In the genomic region with DNA sequence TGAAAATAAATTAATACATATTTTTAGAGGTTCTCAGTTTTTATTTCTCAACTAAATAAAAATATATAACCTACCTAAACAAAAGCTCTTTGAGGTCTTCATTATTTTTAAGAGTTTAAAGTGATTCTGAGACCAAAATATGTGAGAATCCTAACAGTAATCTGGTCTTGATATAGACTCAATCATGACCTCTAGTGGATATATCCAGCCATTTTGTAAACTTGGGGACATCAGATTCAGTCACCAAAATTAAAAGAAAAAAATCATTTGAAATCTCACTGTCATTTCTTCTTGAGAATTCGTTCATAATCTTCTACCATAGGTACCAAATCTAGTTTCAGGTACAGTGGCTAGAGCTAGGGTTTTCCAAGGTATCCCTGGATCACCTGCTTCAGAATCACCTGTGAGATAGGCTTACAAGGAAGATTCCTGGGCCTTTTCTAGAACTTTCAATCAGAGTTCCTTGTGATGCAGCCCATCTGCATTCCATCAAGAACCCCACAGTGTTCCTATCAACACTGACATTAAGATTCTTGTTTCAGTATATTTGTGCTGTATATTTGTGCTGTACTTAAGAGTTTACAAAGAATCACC, we compare ENCODE assay signal across 8 cellular contexts.
DNase-seq lines count a peak whose midpoint lies in the region; ATAC-seq and TF ChIP-seq lines count a peak whose summit lies in the region.

No MANE protein-coding gene starts in this region.

- CTCF ChIA-PET in activated CD8-positive, alpha-beta T cell treated with anti-CD3 and anti-CD28 coated beads for 36 hours (lab: Charles Lee), result interaction anchor here (1.1 kb wide), 2 partner anchors 12 to 854 kb away, joined by 3 read pairs; no protein-coding TSS in a partner anchor
- CTCF ChIA-PET in HEK293T (lab: Yijun Ruan, JAX), result interaction anchor here (0.8 to 1.2 kb wide), 3 partner anchors 12 to 749 kb away, joined by 3 to 4 read pairs (median 3); no protein-coding TSS in a partner anchor

- no peak overlapping the region for H3K9ac ChIP-seq in fibroblast of lung (ENCODE audit: insufficient read depth, low read length)

- H3K4me1 Mint-ChIP-seq in activated CD8-positive, alpha-beta T cell treated with anti-CD3 and anti-CD28 coated beads for 36 hours (ENCODE audit: low read depth), result no peaks in the 10 kb centered on the region

- TF ChIP-seq CTCF in fibroblast of lung (conservative IDR thresholded peaks at IDR 0.05 in 1 of 2, IDR thresholded peaks at IDR 0.05 in 1 of 2; ENCODE audit: low read depth in 1 of 2, low read length in 2 of 2) (peak; percentile 27 to 53), thyroid gland (IDR thresholded peaks at IDR 0.05) (peak in 4 of 6 experiments; percentile 20 to 50 (median 35))
- TF ChIP-seq CTCF in activated CD8-positive, alpha-beta T cell treated with anti-CD3 and anti-CD28 coated beads for 36 hours (IDR thresholded peaks at IDR 0.05), result no peak

- no peaks in the 10 kb centered on the region for H3K36me3 Mint-ChIP-seq in activated CD8-positive, alpha-beta T cell treated with anti-CD3 and anti-CD28 coated beads for 36 hours (ENCODE audit: low read depth)

- H3K4me3 ChIP-seq in fibroblast of lung (replicated peaks in 1 of 4; ENCODE audit: control extremely low read depth in 1 of 4, insufficient read depth in 1 of 4, low read depth in 3 of 4, low read length in 4 of 4) (no peak overlapping the region), thyroid gland (replicated peaks in 1 of 3) (no peak overlapping the region)

- DNase-seq in NCI-H2227 (lab: John Stamatoyannopoulos, UW; ENCODE audit: unreplicated experiment) (peak; percentile 0), NCI-H2227 treated with DMSO at 0.1 percent for 48 hours (lab: John Stamatoyannopoulos, UW) (no peak), NCI-H748 treated with DMSO at 0.1 percent for 48 hours (lab: John Stamatoyannopoulos, UW) (peak; percentile 11), fibroblast of lung (ENCODE audit: low read depth in 2 of 2) (peak; percentile 52 to 70), thyroid gland (no peak), HEK293T (ENCODE audit: extremely low spot score) (no peak)
- DNase-seq in activated CD8-positive, alpha-beta T cell treated with anti-CD3 and anti-CD28 coated beads for 36 hours, result no peak

- no peaks in the 10 kb centered on the region for H3K9me3 Mint-ChIP-seq in activated CD8-positive, alpha-beta T cell treated with anti-CD3 and anti-CD28 coated beads for 36 hours

- no peaks in the 10 kb centered on the region for H3K79me2 ChIP-seq in fibroblast of lung (ENCODE audit: control insufficient read depth, insufficient read depth, low read length)

- no peak for TF ChIP-seq POLR2A in thyroid gland (IDR thresholded peaks at IDR 0.05)

- H3K27me3 ChIP-seq in fibroblast of lung (ENCODE audit: control insufficient read depth, insufficient read depth, low read length), result no peaks in the 10 kb centered on the region
- no peaks in the 10 kb centered on the region for H3K27me3 ChIP-seq in thyroid gland

- POLR2A ChIA-PET in activated CD8-positive, alpha-beta T cell treated with anti-CD3 and anti-CD28 coated beads for 36 hours (lab: Charles Lee), result no interaction called here
- POLR2A ChIA-PET in HEK293T (lab: Yijun Ruan, JAX), result no interaction called here

- intact Hi-C loops in thyroid gland (cut with DNase I), result no loop called here
- intact Hi-C loops in activated CD8-positive, alpha-beta T cell treated with anti-CD3 and anti-CD28 coated beads for 36 hours (cut with micrococcal nuclease), result no loop called here

- no peak overlapping the region for H2AFZ ChIP-seq in fibroblast of lung (ENCODE audit: low read length)

- H3K4me2 ChIP-seq in fibroblast of lung (ENCODE audit: extremely low read depth, insufficient read depth, low read length), result no peak overlapping the region

- no peaks in the 10 kb centered on the region for H3K9me3 ChIP-seq in fibroblast of lung (ENCODE audit: control insufficient read depth, insufficient read depth, low read depth, low read length)
- no peaks in the 10 kb centered on the region for H3K9me3 ChIP-seq in thyroid gland

- no peak overlapping the region for H3K4me3 Mint-ChIP-seq in activated CD8-positive, alpha-beta T cell treated with anti-CD3 and anti-CD28 coated beads for 36 hours

- WGBS in thyroid gland, 2 donors, result 11 to 16% methylated on average over 1 of the region's 1 CpG

- H3K27ac Mint-ChIP-seq in activated CD8-positive, alpha-beta T cell treated with anti-CD3 and anti-CD28 coated beads for 36 hours, result no peak overlapping the region

- no peak for ATAC-seq in HG02870 (IDR thresholded peaks at IDR 0.05; ENCODE audit: unreplicated experiment)
- no peak for ATAC-seq in activated CD8-positive, alpha-beta T cell treated with anti-CD3 and anti-CD28 coated beads for 36 hours

- H3K4me1 ChIP-seq in fibroblast of lung (ENCODE audit: control insufficient read depth, extremely low read depth, insufficient read depth, low read length), result peaks cover 2% of the 10 kb centered on the region
- peaks cover 0 to 4% of the 10 kb centered on the region in 2 donors for H3K4me1 ChIP-seq in thyroid gland

- no peaks in the 10 kb centered on the region for H3K27me3 Mint-ChIP-seq in activated CD8-positive, alpha-beta T cell treated with anti-CD3 and anti-CD28 coated beads for 36 hours

- H3K27ac ChIP-seq in fibroblast of lung (ENCODE audit: insufficient read depth, low read length) (no peak overlapping the region), thyroid gland (no peak overlapping the region)

- H4K20me1 ChIP-seq in fibroblast of lung (ENCODE audit: control insufficient read depth, extremely low read depth, insufficient read depth, low read length), result no peaks in the 10 kb centered on the region

- H3K36me3 ChIP-seq in fibroblast of lung (ENCODE audit: control insufficient read depth, insufficient read depth, low read length) (no peaks in the 10 kb centered on the region), thyroid gland (no peaks in the 10 kb centered on the region)

TF ChIP-seq in HEK293T, 16 proteins besides CTCF, POLR2A, EP300 and RAD21:
- no peak for TF ChIP-seq FOXM1 (IDR thresholded peaks at IDR 0.05; ENCODE audit: borderline replicate concordance)
- TF ChIP-seq SUZ12 (IDR thresholded peaks at IDR 0.05), result no peak
- no peak for TF ChIP-seq TARDBP (IDR thresholded peaks at IDR 0.05)
- no peak for TF ChIP-seq ZNF384 (IDR thresholded peaks at IDR 0.05)
- TF ChIP-seq, protein P1, sequence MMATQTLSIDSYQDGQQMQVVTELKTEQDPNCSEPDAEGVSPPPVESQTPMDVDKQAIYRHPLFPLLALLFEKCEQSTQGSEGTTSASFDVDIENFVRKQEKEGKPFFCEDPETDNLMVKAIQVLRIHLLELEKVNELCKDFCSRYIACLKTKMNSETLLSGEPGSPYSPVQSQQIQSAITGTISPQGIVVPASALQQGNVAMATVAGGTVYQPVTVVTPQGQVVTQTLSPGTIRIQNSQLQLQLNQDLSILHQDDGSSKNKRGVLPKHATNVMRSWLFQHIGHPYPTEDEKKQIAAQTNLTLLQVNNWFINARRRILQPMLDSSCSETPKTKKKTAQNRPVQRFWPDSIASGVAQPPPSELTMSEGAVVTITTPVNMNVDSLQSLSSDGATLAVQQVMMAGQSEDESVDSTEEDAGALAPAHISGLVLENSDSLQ (IDR thresholded peaks at IDR 0.05), result no peak
- no peak for TF ChIP-seq FOXA1 (IDR thresholded peaks at IDR 0.05)
- no peak for TF ChIP-seq ARNT (IDR thresholded peaks at IDR 0.05)
- TF ChIP-seq HDGF (IDR thresholded peaks at IDR 0.05; ENCODE audit: borderline replicate concordance), result no peak
- no peak for TF ChIP-seq NFRKB (IDR thresholded peaks at IDR 0.05)
- TF ChIP-seq L3MBTL2 (conservative IDR thresholded peaks at IDR 0.05), result no peak
- no peak for TF ChIP-seq BHLHE40 (IDR thresholded peaks at IDR 0.05; ENCODE audit: borderline replicate concordance)
- no peak for TF ChIP-seq LEF1 (IDR thresholded peaks at IDR 0.05; ENCODE audit: borderline replicate concordance)
- no peak for TF ChIP-seq SP1 (IDR thresholded peaks at IDR 0.05)
- no peak for TF ChIP-seq FOXK2 (IDR thresholded peaks at IDR 0.05)
- TF ChIP-seq ELF4 (IDR thresholded peaks at IDR 0.05), result no peak

Comparison
In these comparisons a context has a peak if more than half of its experiments do, and no peak if none do; other contexts are left out.
1. DNase-seq: peak in NCI-H2227 (single experiment), NCI-H748 treated with DMSO at 0.1 percent for 48 hours (single experiment) and fibroblast of lung (2 of 2); none in NCI-H2227 treated with DMSO at 0.1 percent for 48 hours (single experiment), thyroid gland (0 of 2), activated CD8-positive, alpha-beta T cell treated with anti-CD3 and anti-CD28 coated beads for 36 hours (single experiment) and HEK293T (single experiment).